In the genomic region with DNA sequence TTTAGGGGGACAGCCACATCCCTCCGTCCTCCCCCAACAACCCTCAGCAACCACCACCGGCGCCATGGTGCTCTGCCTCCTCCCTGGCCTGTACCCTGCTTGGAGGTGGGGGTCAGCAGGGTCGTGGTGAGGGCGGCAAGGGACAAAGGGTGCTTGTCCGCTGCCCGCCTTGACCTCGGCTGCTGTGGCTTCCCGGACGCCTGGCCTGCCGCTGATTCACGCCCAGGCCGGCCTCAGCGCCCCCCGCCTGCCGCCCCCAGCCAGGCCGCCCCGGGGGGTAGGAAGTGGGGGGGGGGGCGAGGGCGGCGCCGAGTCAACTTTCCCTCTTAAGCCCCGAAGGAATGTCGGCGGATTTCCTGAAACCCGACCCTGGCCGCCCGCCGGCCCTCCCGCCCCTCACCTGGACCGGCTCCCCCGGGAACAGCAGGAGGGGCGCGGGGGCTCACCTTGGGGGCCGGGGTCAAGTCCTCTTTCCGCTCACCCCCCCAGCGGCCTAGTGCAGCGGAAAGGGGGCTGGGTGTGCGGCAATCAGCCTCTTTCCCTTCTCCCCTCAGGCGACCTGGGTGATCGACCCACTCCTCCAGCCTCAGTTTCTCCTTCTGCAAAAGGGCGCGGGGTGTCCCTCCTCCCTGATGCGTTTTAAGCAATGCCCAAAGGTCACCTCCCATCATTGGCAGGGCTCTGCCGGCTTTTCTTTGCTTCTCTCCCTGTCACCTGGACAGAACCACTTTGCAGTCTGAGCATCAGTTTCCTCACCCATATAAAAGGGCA, we compare ENCODE assay signal across 16 cellular contexts. TPM values are rescaled to one million over a fixed set of nuclear protein-coding genes. Genes with fewer than 3 reads are reported as not detected.
DNase-seq lines count a peak whose midpoint lies in the region; ATAC-seq and TF ChIP-seq lines count a peak whose summit lies in the region.
"Had no signal": no experiment of that assay in that cellular context is flagged by ENCODE, and none has a peak within 500 bp of the region (broad histone marks: within the 10 kb centered on the region; RNA-seq: fewer than 3 reads in every experiment).

No MANE protein-coding gene starts in this region.

- H3K27ac ChIP-seq in upper lobe of right lung, result no peak overlapping the region
- H3K27ac ChIP-seq in vagina, result no peak overlapping the region
- H3K27ac ChIP-seq: ovary had no signal

- TF ChIP-seq POLR2A in vagina (IDR thresholded peaks at IDR 0.05), result no peak

- H3K4me1 ChIP-seq in adipocyte (ENCODE audit: control insufficient read depth, insufficient read depth, low read length) (peaks cover 24% of the 10 kb centered on the region), upper lobe of right lung (peaks cover 35% of the 10 kb centered on the region), vagina (peaks cover 43% of the 10 kb centered on the region)

- no peaks in the 10 kb centered on the region for H3K36me3 Mint-ChIP-seq in natural killer cell
- no peaks in the 10 kb centered on the region for H3K36me3 Mint-ChIP-seq in natural killer cell treated with Interleukin-12 subunit alpha and Interleukin-12 subunit beta and Interleukin-15 and Interleukin-18, amount 100 ng/mL, for 72 hours
- H3K36me3 Mint-ChIP-seq in immature natural killer cell, result no peaks in the 10 kb centered on the region
- H3K36me3 Mint-ChIP-seq: activated CD8-positive, alpha-beta memory T cell treated with anti-CD3 and anti-CD28 coated beads, Interleukin-2, amount 10 ng/mL, durations not matched to agents 7 days and 5 days; activated naive CD8-positive, alpha-beta T cell treated with anti-CD3 and anti-CD28 coated beads, Interleukin-2, amount 10 ng/mL, durations not matched to agents 7 days and 5 days had no signal

- peak overlapping the region; percentile 39 for H3K9ac ChIP-seq in adipocyte (ENCODE audit: low read length)

- H3K36me3 ChIP-seq in adipocyte (ENCODE audit: control insufficient read depth, insufficient read depth, low read length, severe bottlenecking) (no peaks in the 10 kb centered on the region), upper lobe of right lung (no peaks in the 10 kb centered on the region), vagina (no peaks in the 10 kb centered on the region)
- H3K36me3 ChIP-seq: ovary had no signal

- TF ChIP-seq CTCF in natural killer cell (IDR thresholded peaks at IDR 0.05) (no peak), upper lobe of right lung (IDR thresholded peaks at IDR 0.05) (no peak), vagina (IDR thresholded peaks at IDR 0.05) (no peak)

- H3K4me3 ChIP-seq in adipocyte (ENCODE audit: low read length) (peak overlapping the region; percentile 17), upper lobe of right lung (no peak overlapping the region), vagina (no peak overlapping the region)
- H3K4me3 ChIP-seq: ovary had no signal

- H3K4me1 Mint-ChIP-seq in natural killer cell (peaks cover 4 to 28% of the 10 kb centered on the region in 2 donors), immature natural killer cell (peaks cover 5 to 15% of the 10 kb centered on the region in 2 donors)
- peaks cover 4 to 17% of the 10 kb centered on the region in 2 donors for H3K4me1 Mint-ChIP-seq in natural killer cell treated with Interleukin-12 subunit alpha and Interleukin-12 subunit beta and Interleukin-15 and Interleukin-18, amount 100 ng/mL, for 72 hours (ENCODE audit: low read depth in 2 of 2)

- peaks cover 13% of the 10 kb centered on the region for H3K27me3 ChIP-seq in adipocyte (replicated peaks; ENCODE audit: control insufficient read depth, insufficient read depth, low read length)
- peaks cover 94% of the 10 kb centered on the region for H3K27me3 ChIP-seq in upper lobe of right lung
- peaks cover 15% of the 10 kb centered on the region for H3K27me3 ChIP-seq in vagina

- no peaks in the 10 kb centered on the region for H3K9me3 Mint-ChIP-seq in natural killer cell
- no peaks in the 10 kb centered on the region for H3K9me3 Mint-ChIP-seq in natural killer cell treated with Interleukin-12 subunit alpha and Interleukin-12 subunit beta and Interleukin-15 and Interleukin-18, amount 100 ng/mL, for 72 hours
- H3K9me3 Mint-ChIP-seq in immature natural killer cell, result no peaks in the 10 kb centered on the region
- H3K9me3 Mint-ChIP-seq: activated naive CD8-positive, alpha-beta T cell treated with anti-CD3 and anti-CD28 coated beads, Interleukin-2, amount 10 ng/mL, durations not matched to agents 7 days and 5 days had no signal

- intact Hi-C loops in natural killer cell (cut with micrococcal nuclease) (no loop called here), upper lobe of right lung (cut with DNase I) (no loop called here), vagina (cut with DNase I) (no loop called here)

- H3K4me3 Mint-ChIP-seq in natural killer cell (peak overlapping the region; percentile 25), immature natural killer cell (peak overlapping the region in 3 of 5 donors; percentile 25 to 56 (median 35))
- no peak overlapping the region for H3K4me3 Mint-ChIP-seq in natural killer cell treated with Interleukin-12 subunit alpha and Interleukin-12 subunit beta and Interleukin-15 and Interleukin-18, amount 100 ng/mL, for 72 hours
- H3K4me3 Mint-ChIP-seq: activated CD8-positive, alpha-beta memory T cell treated with anti-CD3 and anti-CD28 coated beads, Interleukin-2, amount 10 ng/mL, durations not matched to agents 7 days and 5 days; activated naive CD8-positive, alpha-beta T cell treated with anti-CD3 and anti-CD28 coated beads, Interleukin-2, amount 10 ng/mL, durations not matched to agents 7 days and 5 days had no signal

- ATAC-seq in natural killer cell (no peak), upper lobe of right lung (peak; percentile 4), GM19397 (IDR thresholded peaks at IDR 0.05; ENCODE audit: unreplicated experiment) (no peak)
- ATAC-seq in natural killer cell treated with Interleukin-12 subunit alpha and Interleukin-12 subunit beta and Interleukin-15 and Interleukin-18, amount 100 ng/mL, for 72 hours, result no peak
- ATAC-seq: activated CD8-positive, alpha-beta memory T cell treated with anti-CD3 and anti-CD28 coated beads, Interleukin-2, amount 10 ng/mL, durations not matched to agents 7 days and 5 days; left cardiac atrium had no signal

- H3K27me3 Mint-ChIP-seq in natural killer cell (ENCODE audit: low read depth in 2 of 2), result peaks cover 41 to 61% of the 10 kb centered on the region in 2 donors
- H3K27me3 Mint-ChIP-seq in natural killer cell treated with Interleukin-12 subunit alpha and Interleukin-12 subunit beta and Interleukin-15 and Interleukin-18, amount 100 ng/mL, for 72 hours, result peaks cover 44 to 60% of the 10 kb centered on the region in 2 donors
- peaks cover 17 to 34% (median 22%) of the 10 kb centered on the region in 3 donors for H3K27me3 Mint-ChIP-seq in immature natural killer cell (ENCODE audit: low read depth in 3 of 3)

- DNase-seq in natural killer cell (no peak), adipocyte (ENCODE audit: low read depth) (no peak), immature natural killer cell (no peak), upper lobe of right lung (no peak), vagina (ENCODE audit: extremely low spot score in 2 of 2) (no peak), retina (no peak)
- no peak for DNase-seq in natural killer cell treated with Interleukin-12 subunit alpha and Interleukin-12 subunit beta and Interleukin-15 and Interleukin-18, amount 100 ng/mL, for 72 hours (ENCODE audit: low spot score)
- DNase-seq: activated CD8-positive, alpha-beta memory T cell treated with anti-CD3 and anti-CD28 coated beads, Interleukin-2, amount 10 ng/mL, durations not matched to agents 7 days and 5 days; activated naive CD8-positive, alpha-beta T cell treated with anti-CD3 and anti-CD28 coated beads, Interleukin-2, amount 10 ng/mL, durations not matched to agents 7 days and 5 days; EL; left cardiac atrium; NCI-H1417 treated with DMSO at 0.1 percent for 48 hours; NCI-H510A treated with DMSO at 0.1 percent for 48 hours; ovary had no signal

- H3K9me3 ChIP-seq in adipocyte (ENCODE audit: control insufficient read depth, low read length) (no peaks in the 10 kb centered on the region), upper lobe of right lung (no peaks in the 10 kb centered on the region), vagina (no peaks in the 10 kb centered on the region)
- H3K9me3 ChIP-seq: ovary had no signal

- H3K27ac Mint-ChIP-seq in natural killer cell (no peak overlapping the region), immature natural killer cell (no peak overlapping the region)
- no peak overlapping the region for H3K27ac Mint-ChIP-seq in natural killer cell treated with Interleukin-12 subunit alpha and Interleukin-12 subunit beta and Interleukin-15 and Interleukin-18, amount 100 ng/mL, for 72 hours
- H3K27ac Mint-ChIP-seq: activated CD8-positive, alpha-beta memory T cell treated with anti-CD3 and anti-CD28 coated beads, Interleukin-2, amount 10 ng/mL, durations not matched to agents 7 days and 5 days; activated naive CD8-positive, alpha-beta T cell treated with anti-CD3 and anti-CD28 coated beads, Interleukin-2, amount 10 ng/mL, durations not matched to agents 7 days and 5 days had no signal

RNA-seq across cellular contexts. Expression of a gene that starts 1.9 kb away (rescaled TPM):
- total RNA-seq in natural killer cell, result not detected
- not detected for total RNA-seq in natural killer cell treated with Interleukin-12 subunit alpha and Interleukin-12 subunit beta and Interleukin-15 and Interleukin-18, amount 100 ng/mL, for 72 hours
- polyA plus RNA-seq in immature natural killer cell, result not detected
- total RNA-seq in upper lobe of right lung, result 2.2 TPM
- total RNA-seq in vagina, result 4.2 TPM
- total RNA-seq: activated CD8-positive, alpha-beta memory T cell treated with anti-CD3 and anti-CD28 coated beads, Interleukin-2, amount 10 ng/mL, durations not matched to agents 7 days and 5 days; dermis microvascular lymphatic vessel endothelial cell had no signal

RNA-seq across cellular contexts. Expression of a gene that starts 4.1 kb away (rescaled TPM):
- total RNA-seq in natural killer cell (not detected), upper lobe of right lung (23.4 TPM), vagina (15.2 TPM)
- total RNA-seq in natural killer cell treated with Interleukin-12 subunit alpha and Interleukin-12 subunit beta and Interleukin-15 and Interleukin-18, amount 100 ng/mL, for 72 hours, result not detected
- polyA plus RNA-seq in immature natural killer cell, result 1 to 10 TPM in 1 of 3 donors, under 1 TPM in 1, not detected in 1; 0.89 to 1.2 TPM
- total RNA-seq: activated CD8-positive, alpha-beta memory T cell treated with anti-CD3 and anti-CD28 coated beads, Interleukin-2, amount 10 ng/mL, durations not matched to agents 7 days and 5 days; activated naive CD8-positive, alpha-beta T cell treated with anti-CD3 and anti-CD28 coated beads, Interleukin-2, amount 10 ng/mL, durations not matched to agents 7 days and 5 days had no signal

RNA-seq across cellular contexts. Expression of a gene that starts 22.1 kb away (rescaled TPM):
- 10 to 100 TPM; 80.6 to 86.9 (median 85.3) TPM for total RNA-seq in natural killer cell
- 100 to 1,000 TPM in 1 of 2 donors, 10 to 100 TPM in 1; 81.5 to 104 TPM for total RNA-seq in natural killer cell treated with Interleukin-12 subunit alpha and Interleukin-12 subunit beta and Interleukin-15 and Interleukin-18, amount 100 ng/mL, for 72 hours
- polyA plus RNA-seq in immature natural killer cell, result 100 to 1,000 TPM; 123 to 175 (median 146) TPM
- total RNA-seq in upper lobe of right lung, result 57.1 TPM
- 124 TPM for total RNA-seq in vagina

RNA-seq across cellular contexts. Expression of a gene that starts 26.1 kb away (rescaled TPM):
- total RNA-seq in natural killer cell (10 to 100 TPM in 1 of 3 donors, 1 to 10 TPM in 2; 8.0 to 11.5 (median 9.6) TPM), upper lobe of right lung (11.8 TPM), vagina (8.3 TPM)
- 10 to 100 TPM; 11.6 to 18.3 TPM for total RNA-seq in natural killer cell treated with Interleukin-12 subunit alpha and Interleukin-12 subunit beta and Interleukin-15 and Interleukin-18, amount 100 ng/mL, for 72 hours
- 1 to 10 TPM; 1.6 to 4.8 (median 4.5) TPM for polyA plus RNA-seq in immature natural killer cell

RNA-seq across cellular contexts. Expression of a gene that starts 39.1 kb away (rescaled TPM):
- total RNA-seq in natural killer cell (1,000 to 10,000 TPM; 1,016 to 1,271 (median 1,271) TPM), upper lobe of right lung (840 TPM), vagina (747 TPM)
- total RNA-seq in natural killer cell treated with Interleukin-12 subunit alpha and Interleukin-12 subunit beta and Interleukin-15 and Interleukin-18, amount 100 ng/mL, for 72 hours, result 1,000 to 10,000 TPM; 1,148 to 1,390 TPM
- 1,000 to 10,000 TPM in 1 of 3 donors, 100 to 1,000 TPM in 2; 613 to 1,093 (median 997) TPM for polyA plus RNA-seq in immature natural killer cell

Comparison
In these comparisons a context has a peak if more than half of its experiments do, and no peak if none do; other contexts are left out.
1. RNA of a gene that starts 4.1 kb away (total RNA-seq): 23.4 TPM in upper lobe of right lung (single experiment) and 15.2 TPM in vagina (single experiment); not detected in natural killer cell treated with Interleukin-12 subunit alpha and Interleukin-12 subunit beta and Interleukin-15 and Interleukin-18, amount 100 ng/mL, for 72 hours and not detected in natural killer cell; every median in the first group is over 10 times any median in the second.